Comparison of ENCODE assay signal across 1 cellular context in the genomic region with DNA sequence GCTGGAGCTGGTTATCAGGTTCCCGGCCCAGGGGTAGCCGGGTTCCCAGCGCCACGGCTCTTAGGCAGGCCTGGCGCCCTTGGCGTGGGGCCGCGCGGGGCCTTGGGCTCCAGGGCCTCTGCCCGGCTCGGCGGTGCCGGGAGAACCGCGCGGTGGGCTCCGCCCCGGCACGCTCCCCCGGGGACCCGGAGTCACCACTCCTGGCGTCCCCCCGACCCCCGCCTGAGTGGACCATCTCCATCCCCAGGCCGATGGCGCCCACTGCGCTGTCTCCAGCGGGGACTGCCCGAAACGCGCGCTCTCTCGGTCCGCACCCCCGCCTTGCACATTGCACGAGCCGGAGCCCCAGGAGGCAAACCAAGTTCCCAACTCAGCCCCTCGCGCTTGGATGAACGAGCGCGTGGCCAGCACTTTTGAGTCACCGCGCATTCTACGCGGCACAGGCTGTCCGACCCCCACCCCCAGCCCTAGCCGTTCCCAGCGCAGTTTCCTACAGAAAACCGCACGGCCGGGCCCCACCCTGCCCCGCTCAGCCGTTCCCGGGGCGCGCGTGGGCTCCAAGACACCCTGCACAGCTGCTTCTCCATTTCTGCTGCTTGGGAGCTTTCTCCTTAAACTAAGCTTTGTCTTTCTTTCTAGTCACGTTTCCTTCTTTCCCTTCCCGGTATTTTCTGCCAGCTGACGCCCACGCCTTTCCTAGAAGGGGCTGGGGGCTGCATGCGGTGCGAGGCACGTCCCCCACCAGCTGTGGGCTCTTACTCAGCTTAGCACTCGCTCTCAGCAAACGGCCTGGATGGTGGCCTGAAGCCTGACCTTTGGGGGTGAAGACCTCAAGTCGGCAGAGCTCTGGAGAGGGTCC.
A peak's percentile ranks its signal among the peaks of the same experiment; 100 is the strongest.
TF ChIP-seq lines count a peak whose summit lies in the region.

No MANE protein-coding gene starts in this region.

TF ChIP-seq in WTC11, 78 proteins besides CTCF, POLR2A, EP300 and RAD21 (continued from another document and continues in another):
- TF ChIP-seq, protein P1, sequence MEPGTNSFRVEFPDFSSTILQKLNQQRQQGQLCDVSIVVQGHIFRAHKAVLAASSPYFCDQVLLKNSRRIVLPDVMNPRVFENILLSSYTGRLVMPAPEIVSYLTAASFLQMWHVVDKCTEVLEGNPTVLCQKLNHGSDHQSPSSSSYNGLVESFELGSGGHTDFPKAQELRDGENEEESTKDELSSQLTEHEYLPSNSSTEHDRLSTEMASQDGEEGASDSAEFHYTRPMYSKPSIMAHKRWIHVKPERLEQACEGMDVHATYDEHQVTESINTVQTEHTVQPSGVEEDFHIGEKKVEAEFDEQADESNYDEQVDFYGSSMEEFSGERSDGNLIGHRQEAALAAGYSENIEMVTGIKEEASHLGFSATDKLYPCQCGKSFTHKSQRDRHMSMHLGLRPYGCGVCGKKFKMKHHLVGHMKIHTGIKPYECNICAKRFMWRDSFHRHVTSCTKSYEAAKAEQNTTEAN (CRISPR knock-in tag; IDR thresholded peaks at IDR 0.05): 0 out of 2 replicates have a peak, but pooled peaks have one; percentile 27
- TF ChIP-seq, protein P2, sequence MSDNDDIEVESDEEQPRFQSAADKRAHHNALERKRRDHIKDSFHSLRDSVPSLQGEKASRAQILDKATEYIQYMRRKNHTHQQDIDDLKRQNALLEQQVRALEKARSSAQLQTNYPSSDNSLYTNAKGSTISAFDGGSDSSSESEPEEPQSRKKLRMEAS (CRISPR knock-in tag; IDR thresholded peaks at IDR 0.05): peak; percentile 44; the same call in 1 of the 2 replicates
- TF ChIP-seq, protein P3, sequence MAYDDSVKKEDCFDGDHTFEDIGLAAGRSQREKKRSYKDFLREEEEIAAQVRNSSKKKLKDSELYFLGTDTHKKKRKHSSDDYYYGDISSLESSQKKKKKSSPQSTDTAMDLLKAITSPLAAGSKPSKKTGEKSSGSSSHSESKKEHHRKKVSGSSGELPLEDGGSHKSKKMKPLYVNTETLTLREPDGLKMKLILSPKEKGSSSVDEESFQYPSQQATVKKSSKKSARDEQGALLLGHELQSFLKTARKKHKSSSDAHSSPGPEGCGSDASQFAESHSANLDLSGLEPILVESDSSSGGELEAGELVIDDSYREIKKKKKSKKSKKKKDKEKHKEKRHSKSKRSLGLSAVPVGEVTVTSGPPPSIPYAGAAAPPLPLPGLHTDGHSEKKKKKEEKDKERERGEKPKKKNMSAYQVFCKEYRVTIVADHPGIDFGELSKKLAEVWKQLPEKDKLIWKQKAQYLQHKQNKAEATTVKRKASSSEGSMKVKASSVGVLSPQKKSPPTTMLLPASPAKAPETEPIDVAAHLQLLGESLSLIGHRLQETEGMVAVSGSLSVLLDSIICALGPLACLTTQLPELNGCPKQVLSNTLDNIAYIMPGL (CRISPR knock-in tag; IDR thresholded peaks at IDR 0.05): no peak; the same call in 1 of the 2 replicates
- peak; percentile 56; the same call in 1 of the 2 replicates for TF ChIP-seq NFE2L1 (CRISPR knock-in tag; IDR thresholded peaks at IDR 0.05)
- TF ChIP-seq TEAD4 (CRISPR knock-in tag; IDR thresholded peaks at IDR 0.05): no peak
- TF ChIP-seq SP1 (CRISPR knock-in tag; conservative IDR thresholded peaks at IDR 0.05): no peak; the same call in 1 of the 2 replicates
- no peak; the same call in 1 of the 2 replicates for TF ChIP-seq GABPB1 (CRISPR knock-in tag; IDR thresholded peaks at IDR 0.05)
- TF ChIP-seq, protein P4, sequence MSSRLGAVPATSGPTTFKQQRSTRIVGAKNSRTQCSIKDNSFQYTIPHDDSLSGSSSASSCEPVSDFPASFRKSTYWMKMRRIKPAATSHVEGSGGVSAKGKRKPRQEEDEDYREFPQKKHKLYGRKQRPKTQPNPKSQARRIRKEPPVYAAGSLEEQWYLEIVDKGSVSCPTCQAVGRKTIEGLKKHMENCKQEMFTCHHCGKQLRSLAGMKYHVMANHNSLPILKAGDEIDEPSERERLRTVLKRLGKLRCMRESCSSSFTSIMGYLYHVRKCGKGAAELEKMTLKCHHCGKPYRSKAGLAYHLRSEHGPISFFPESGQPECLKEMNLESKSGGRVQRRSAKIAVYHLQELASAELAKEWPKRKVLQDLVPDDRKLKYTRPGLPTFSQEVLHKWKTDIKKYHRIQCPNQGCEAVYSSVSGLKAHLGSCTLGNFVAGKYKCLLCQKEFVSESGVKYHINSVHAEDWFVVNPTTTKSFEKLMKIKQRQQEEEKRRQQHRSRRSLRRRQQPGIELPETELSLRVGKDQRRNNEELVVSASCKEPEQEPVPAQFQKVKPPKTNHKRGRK (CRISPR knock-in tag; IDR thresholded peaks at IDR 0.05; ENCODE audit: borderline replicate concordance): no peak
- no peak for TF ChIP-seq RORB (CRISPR knock-in tag; IDR thresholded peaks at IDR 0.05)
- TF ChIP-seq RELA (CRISPR knock-in tag; IDR thresholded peaks at IDR 0.05; ENCODE audit: borderline replicate concordance): no peak
- TF ChIP-seq, protein P5, sequence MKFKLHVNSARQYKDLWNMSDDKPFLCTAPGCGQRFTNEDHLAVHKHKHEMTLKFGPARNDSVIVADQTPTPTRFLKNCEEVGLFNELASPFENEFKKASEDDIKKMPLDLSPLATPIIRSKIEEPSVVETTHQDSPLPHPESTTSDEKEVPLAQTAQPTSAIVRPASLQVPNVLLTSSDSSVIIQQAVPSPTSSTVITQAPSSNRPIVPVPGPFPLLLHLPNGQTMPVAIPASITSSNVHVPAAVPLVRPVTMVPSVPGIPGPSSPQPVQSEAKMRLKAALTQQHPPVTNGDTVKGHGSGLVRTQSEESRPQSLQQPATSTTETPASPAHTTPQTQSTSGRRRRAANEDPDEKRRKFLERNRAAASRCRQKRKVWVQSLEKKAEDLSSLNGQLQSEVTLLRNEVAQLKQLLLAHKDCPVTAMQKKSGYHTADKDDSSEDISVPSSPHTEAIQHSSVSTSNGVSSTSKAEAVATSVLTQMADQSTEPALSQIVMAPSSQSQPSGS (CRISPR knock-in tag; IDR thresholded peaks at IDR 0.05; ENCODE audit: borderline replicate concordance, low read depth): no peak
- TF ChIP-seq FOXK1 (CRISPR knock-in tag; IDR thresholded peaks at IDR 0.05): no peak
- TF ChIP-seq, protein P6, sequence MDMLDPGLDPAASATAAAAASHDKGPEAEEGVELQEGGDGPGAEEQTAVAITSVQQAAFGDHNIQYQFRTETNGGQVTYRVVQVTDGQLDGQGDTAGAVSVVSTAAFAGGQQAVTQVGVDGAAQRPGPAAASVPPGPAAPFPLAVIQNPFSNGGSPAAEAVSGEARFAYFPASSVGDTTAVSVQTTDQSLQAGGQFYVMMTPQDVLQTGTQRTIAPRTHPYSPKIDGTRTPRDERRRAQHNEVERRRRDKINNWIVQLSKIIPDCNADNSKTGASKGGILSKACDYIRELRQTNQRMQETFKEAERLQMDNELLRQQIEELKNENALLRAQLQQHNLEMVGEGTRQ (CRISPR knock-in tag; IDR thresholded peaks at IDR 0.05): no peak
- TF ChIP-seq SMAD4 (CRISPR knock-in tag; IDR thresholded peaks at IDR 0.05): no peak
- TF ChIP-seq FOXJ3 (CRISPR knock-in tag; IDR thresholded peaks at IDR 0.05; ENCODE audit: borderline replicate concordance): no peak
- no peak for TF ChIP-seq KAT7 (CRISPR knock-in tag; IDR thresholded peaks at IDR 0.05; ENCODE audit: borderline replicate concordance)
- TF ChIP-seq HMGA2 (CRISPR knock-in tag; IDR thresholded peaks at IDR 0.05): no peak
- TF ChIP-seq, protein P7, sequence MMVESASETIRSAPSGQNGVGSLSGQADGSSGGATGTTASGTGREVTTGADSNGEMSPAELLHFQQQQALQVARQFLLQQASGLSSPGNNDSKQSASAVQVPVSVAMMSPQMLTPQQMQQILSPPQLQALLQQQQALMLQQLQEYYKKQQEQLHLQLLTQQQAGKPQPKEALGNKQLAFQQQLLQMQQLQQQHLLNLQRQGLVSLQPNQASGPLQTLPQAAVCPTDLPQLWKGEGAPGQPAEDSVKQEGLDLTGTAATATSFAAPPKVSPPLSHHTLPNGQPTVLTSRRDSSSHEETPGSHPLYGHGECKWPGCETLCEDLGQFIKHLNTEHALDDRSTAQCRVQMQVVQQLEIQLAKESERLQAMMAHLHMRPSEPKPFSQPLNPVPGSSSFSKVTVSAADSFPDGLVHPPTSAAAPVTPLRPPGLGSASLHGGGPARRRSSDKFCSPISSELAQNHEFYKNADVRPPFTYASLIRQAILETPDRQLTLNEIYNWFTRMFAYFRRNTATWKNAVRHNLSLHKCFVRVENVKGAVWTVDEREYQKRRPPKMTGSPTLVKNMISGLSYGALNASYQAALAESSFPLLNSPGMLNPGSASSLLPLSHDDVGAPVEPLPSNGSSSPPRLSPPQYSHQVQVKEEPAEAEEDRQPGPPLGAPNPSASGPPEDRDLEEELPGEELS (CRISPR knock-in tag; IDR thresholded peaks at IDR 0.05): no peak
- TF ChIP-seq EMX1 (CRISPR knock-in tag; IDR thresholded peaks at IDR 0.05): no peak
- TF ChIP-seq, protein P8, sequence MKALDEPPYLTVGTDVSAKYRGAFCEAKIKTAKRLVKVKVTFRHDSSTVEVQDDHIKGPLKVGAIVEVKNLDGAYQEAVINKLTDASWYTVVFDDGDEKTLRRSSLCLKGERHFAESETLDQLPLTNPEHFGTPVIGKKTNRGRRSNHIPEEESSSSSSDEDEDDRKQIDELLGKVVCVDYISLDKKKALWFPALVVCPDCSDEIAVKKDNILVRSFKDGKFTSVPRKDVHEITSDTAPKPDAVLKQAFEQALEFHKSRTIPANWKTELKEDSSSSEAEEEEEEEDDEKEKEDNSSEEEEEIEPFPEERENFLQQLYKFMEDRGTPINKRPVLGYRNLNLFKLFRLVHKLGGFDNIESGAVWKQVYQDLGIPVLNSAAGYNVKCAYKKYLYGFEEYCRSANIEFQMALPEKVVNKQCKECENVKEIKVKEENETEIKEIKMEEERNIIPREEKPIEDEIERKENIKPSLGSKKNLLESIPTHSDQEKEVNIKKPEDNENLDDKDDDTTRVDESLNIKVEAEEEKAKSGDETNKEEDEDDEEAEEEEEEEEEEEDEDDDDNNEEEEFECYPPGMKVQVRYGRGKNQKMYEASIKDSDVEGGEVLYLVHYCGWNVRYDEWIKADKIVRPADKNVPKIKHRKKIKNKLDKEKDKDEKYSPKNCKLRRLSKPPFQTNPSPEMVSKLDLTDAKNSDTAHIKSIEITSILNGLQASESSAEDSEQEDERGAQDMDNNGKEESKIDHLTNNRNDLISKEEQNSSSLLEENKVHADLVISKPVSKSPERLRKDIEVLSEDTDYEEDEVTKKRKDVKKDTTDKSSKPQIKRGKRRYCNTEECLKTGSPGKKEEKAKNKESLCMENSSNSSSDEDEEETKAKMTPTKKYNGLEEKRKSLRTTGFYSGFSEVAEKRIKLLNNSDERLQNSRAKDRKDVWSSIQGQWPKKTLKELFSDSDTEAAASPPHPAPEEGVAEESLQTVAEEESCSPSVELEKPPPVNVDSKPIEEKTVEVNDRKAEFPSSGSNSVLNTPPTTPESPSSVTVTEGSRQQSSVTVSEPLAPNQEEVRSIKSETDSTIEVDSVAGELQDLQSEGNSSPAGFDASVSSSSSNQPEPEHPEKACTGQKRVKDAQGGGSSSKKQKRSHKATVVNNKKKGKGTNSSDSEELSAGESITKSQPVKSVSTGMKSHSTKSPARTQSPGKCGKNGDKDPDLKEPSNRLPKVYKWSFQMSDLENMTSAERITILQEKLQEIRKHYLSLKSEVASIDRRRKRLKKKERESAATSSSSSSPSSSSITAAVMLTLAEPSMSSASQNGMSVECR (CRISPR knock-in tag; IDR thresholded peaks at IDR 0.05; ENCODE audit: borderline replicate concordance): 0 out of 2 replicates have a peak, but pooled peaks have one; percentile 18
- no peak for TF ChIP-seq OVOL2 (CRISPR knock-in tag; IDR thresholded peaks at IDR 0.05; ENCODE audit: borderline replicate concordance)
- no peak for TF ChIP-seq MXD4 (CRISPR knock-in tag; IDR thresholded peaks at IDR 0.05; ENCODE audit: borderline replicate concordance)
- no peak for TF ChIP-seq GTF2I (CRISPR knock-in tag; conservative IDR thresholded peaks at IDR 0.05)
- TF ChIP-seq, protein P9, sequence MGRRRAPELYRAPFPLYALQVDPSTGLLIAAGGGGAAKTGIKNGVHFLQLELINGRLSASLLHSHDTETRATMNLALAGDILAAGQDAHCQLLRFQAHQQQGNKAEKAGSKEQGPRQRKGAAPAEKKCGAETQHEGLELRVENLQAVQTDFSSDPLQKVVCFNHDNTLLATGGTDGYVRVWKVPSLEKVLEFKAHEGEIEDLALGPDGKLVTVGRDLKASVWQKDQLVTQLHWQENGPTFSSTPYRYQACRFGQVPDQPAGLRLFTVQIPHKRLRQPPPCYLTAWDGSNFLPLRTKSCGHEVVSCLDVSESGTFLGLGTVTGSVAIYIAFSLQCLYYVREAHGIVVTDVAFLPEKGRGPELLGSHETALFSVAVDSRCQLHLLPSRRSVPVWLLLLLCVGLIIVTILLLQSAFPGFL (CRISPR knock-in tag; IDR thresholded peaks at IDR 0.05; ENCODE audit: borderline replicate concordance): no peak
- no peak for TF ChIP-seq NFATC4 (CRISPR knock-in tag; IDR thresholded peaks at IDR 0.05)
- no peak for TF ChIP-seq ZNF671 (CRISPR knock-in tag; IDR thresholded peaks at IDR 0.05)
- TF ChIP-seq, protein P10, sequence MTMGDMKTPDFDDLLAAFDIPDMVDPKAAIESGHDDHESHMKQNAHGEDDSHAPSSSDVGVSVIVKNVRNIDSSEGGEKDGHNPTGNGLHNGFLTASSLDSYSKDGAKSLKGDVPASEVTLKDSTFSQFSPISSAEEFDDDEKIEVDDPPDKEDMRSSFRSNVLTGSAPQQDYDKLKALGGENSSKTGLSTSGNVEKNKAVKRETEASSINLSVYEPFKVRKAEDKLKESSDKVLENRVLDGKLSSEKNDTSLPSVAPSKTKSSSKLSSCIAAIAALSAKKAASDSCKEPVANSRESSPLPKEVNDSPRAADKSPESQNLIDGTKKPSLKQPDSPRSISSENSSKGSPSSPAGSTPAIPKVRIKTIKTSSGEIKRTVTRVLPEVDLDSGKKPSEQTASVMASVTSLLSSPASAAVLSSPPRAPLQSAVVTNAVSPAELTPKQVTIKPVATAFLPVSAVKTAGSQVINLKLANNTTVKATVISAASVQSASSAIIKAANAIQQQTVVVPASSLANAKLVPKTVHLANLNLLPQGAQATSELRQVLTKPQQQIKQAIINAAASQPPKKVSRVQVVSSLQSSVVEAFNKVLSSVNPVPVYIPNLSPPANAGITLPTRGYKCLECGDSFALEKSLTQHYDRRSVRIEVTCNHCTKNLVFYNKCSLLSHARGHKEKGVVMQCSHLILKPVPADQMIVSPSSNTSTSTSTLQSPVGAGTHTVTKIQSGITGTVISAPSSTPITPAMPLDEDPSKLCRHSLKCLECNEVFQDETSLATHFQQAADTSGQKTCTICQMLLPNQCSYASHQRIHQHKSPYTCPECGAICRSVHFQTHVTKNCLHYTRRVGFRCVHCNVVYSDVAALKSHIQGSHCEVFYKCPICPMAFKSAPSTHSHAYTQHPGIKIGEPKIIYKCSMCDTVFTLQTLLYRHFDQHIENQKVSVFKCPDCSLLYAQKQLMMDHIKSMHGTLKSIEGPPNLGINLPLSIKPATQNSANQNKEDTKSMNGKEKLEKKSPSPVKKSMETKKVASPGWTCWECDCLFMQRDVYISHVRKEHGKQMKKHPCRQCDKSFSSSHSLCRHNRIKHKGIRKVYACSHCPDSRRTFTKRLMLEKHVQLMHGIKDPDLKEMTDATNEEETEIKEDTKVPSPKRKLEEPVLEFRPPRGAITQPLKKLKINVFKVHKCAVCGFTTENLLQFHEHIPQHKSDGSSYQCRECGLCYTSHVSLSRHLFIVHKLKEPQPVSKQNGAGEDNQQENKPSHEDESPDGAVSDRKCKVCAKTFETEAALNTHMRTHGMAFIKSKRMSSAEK (CRISPR knock-in tag; IDR thresholded peaks at IDR 0.05; ENCODE audit: borderline replicate concordance): no peak
- TF ChIP-seq NR2C2 (CRISPR knock-in tag; IDR thresholded peaks at IDR 0.05): no peak
- TF ChIP-seq NR1H2 (CRISPR knock-in tag; IDR thresholded peaks at IDR 0.05): no peak
- no peak for TF ChIP-seq ZNF317 (CRISPR knock-in tag; IDR thresholded peaks at IDR 0.05; ENCODE audit: borderline replicate concordance, low read depth)
- no peak for TF ChIP-seq NR3C1 (CRISPR knock-in tag; conservative IDR thresholded peaks at IDR 0.05; ENCODE audit: low read depth)
- TF ChIP-seq, protein P11, sequence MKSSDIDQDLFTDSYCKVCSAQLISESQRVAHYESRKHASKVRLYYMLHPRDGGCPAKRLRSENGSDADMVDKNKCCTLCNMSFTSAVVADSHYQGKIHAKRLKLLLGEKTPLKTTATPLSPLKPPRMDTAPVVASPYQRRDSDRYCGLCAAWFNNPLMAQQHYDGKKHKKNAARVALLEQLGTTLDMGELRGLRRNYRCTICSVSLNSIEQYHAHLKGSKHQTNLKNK (CRISPR knock-in tag; IDR thresholded peaks at IDR 0.05): no peak
